ENCODE assay signal across 8 cellular contexts in the genomic region with DNA sequence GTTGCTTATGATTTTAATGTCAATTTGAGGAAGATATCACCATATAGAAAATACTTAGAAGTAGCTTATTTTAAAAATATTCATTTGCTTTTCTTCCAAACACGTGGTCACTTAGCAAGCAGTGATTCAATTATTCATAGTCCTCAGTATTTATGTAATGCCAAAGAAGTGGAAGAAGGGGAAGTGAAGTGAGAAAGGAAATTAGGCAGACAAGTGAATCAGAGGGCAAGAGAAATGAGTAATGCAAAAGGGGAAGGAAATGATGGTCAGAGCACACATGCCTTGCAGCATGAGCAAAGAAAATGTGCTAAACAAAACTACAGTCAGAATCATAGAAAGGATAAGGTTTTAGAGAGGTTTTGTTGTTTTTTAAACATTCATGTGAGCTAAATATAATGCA. TPM values are rescaled to one million over a fixed set of nuclear protein-coding genes. Genes with fewer than 3 reads are reported as not detected.
DNase-seq lines count a peak whose midpoint lies in the region; ATAC-seq and TF ChIP-seq lines count a peak whose summit lies in the region.

No MANE protein-coding gene starts in this region.

- H3K9me3 ChIP-seq in Karpas-422 (ENCODE audit: low read length) (peaks cover 7% of the 10 kb centered on the region; the same call in 1 of the 2 replicates), ascending aorta (no peaks in the 10 kb centered on the region), lung (ENCODE audit: control insufficient read depth in 2 of 2, insufficient read depth in 1 of 2, low read length in 1 of 2) (no peaks in the 10 kb centered on the region)

- WGBS in lung, 2 donors: 5% methylated on average over 1 of the region's 1 CpG

- peak overlapping the region; percentile 16 for H3K4me2 ChIP-seq in Karpas-422 (ENCODE audit: low read depth, low read length, poor library complexity, severe bottlenecking)

- no peaks in the 10 kb centered on the region for H4K20me1 ChIP-seq in Karpas-422 (ENCODE audit: insufficient read depth, low read depth, low read length)

- H3K4me1 ChIP-seq in Karpas-422 (ENCODE audit: low read length) (peaks cover 20% of the 10 kb centered on the region), ascending aorta (peaks cover 4 to 8% of the 10 kb centered on the region in 2 donors), lung (ENCODE audit: control insufficient read depth in 2 of 2, insufficient read depth in 2 of 2, low read length in 2 of 2) (no peaks in the 10 kb centered on the region)

- H3K36me3 ChIP-seq in Karpas-422 (ENCODE audit: insufficient read depth, low read length) (0 out of 2 replicates have a peak, but pooled peaks cover 10% of the 10 kb centered on the region), ascending aorta (peaks cover 0 to 24% of the 10 kb centered on the region in 2 donors), lung (ENCODE audit: control insufficient read depth in 2 of 2, insufficient read depth in 2 of 2, low read length in 2 of 2) (peaks cover 2 to 22% of the 10 kb centered on the region in 2 donors)

- peak; percentile 94 for ATAC-seq in GM21723 (IDR thresholded peaks at IDR 0.05; ENCODE audit: unreplicated experiment)
- peak; percentile 90 for ATAC-seq in lung (ENCODE audit: insufficient read depth, low FRiP score)

- H3K27me3 ChIP-seq in Karpas-422 (ENCODE audit: low read length) (no peaks in the 10 kb centered on the region), ascending aorta (no peaks in the 10 kb centered on the region), lung (ENCODE audit: control insufficient read depth, insufficient read depth) (no peaks in the 10 kb centered on the region)

- H3K4me3 ChIP-seq in GM12865 (ENCODE audit: low read depth, low read length) (no peak overlapping the region), Karpas-422 (ENCODE audit: low read length) (no peak overlapping the region), ascending aorta (no peak overlapping the region), lung (no peak overlapping the region)

- DNase-seq in GM12865 (ENCODE audit: low read depth) (peak; percentile 71), Karpas-422 (peak; percentile 78), ascending aorta (ENCODE audit: low spot score in 2 of 2) (no peak), lung (ENCODE audit: low spot score) (no peak), ureter (ENCODE audit: low spot score) (no peak), activated gamma-delta T cell (lab: John Stamatoyannopoulos, UW) (no peak), amniotic stem cell (lab: John Stamatoyannopoulos, UW) (no peak)

- H3K9ac ChIP-seq in Karpas-422 (ENCODE audit: low read length): 0 out of 2 replicates have a peak overlapping the region, but pooled peaks have one; percentile 1

- 0 out of 2 replicates have a peak overlapping the region, but pooled peaks have one; percentile 47 for H2AFZ ChIP-seq in Karpas-422 (ENCODE audit: low read length)

- H3K79me2 ChIP-seq in Karpas-422 (ENCODE audit: low read length): peaks cover 5% of the 10 kb centered on the region; the same call in 1 of the 2 replicates

- intact Hi-C loops in ascending aorta (cut with DNase I): no loop called here

- H3K27ac ChIP-seq in Karpas-422 (ENCODE audit: low read length) (peak overlapping the region; percentile 60), ascending aorta (peak overlapping the region; percentile 46 to 68), lung (ENCODE audit: low read depth in 1 of 2, low read length in 1 of 2) (no peak overlapping the region)

- no peaks in the 10 kb centered on the region for H3K9me2 ChIP-seq in Karpas-422 (replicated peaks; ENCODE audit: insufficient read depth, low read length)

- TF ChIP-seq CTCF in GM12865 (IDR thresholded peaks at IDR 0.05; ENCODE audit: insufficient read depth, low read depth, low read length, missing control alignments) (no peak), ascending aorta (IDR thresholded peaks at IDR 0.05) (no peak), lung (IDR thresholded peaks at IDR 0.05; ENCODE audit: control extremely low read depth, extremely low read depth) (no peak)

RNA-seq across cellular contexts. Expression of a gene that starts 31.8 kb away (rescaled TPM):
- 36.6 and 41.0 TPM in 2 replicates for total RNA-seq in Karpas-422 (2014; rRNA removed; shearing (Covaris generic); ENCODE audit: low replicate concordance)
- total RNA-seq in ascending aorta (97.1 TPM), lung (10 to 100 TPM; 67.3 to 96.7 TPM), ureter (54.1 TPM)
- 10 to 100 TPM; 25.4 to 29.1 TPM for polyA plus RNA-seq in lung

RNA-seq across cellular contexts. Expression of a gene that starts 32.6 kb away (rescaled TPM):
- total RNA-seq in Karpas-422 (2014; rRNA removed; shearing (Covaris generic); ENCODE audit: low replicate concordance): 87.3 and 124 TPM in 2 replicates
- total RNA-seq in ascending aorta (30.9 TPM), lung (100 to 1,000 TPM in 1 of 2 donors, 10 to 100 TPM in 1; 87.1 to 113 TPM), ureter (40.8 TPM)
- 10 to 100 TPM; 24.2 to 24.5 TPM for polyA plus RNA-seq in lung

Comparison
In these comparisons a context has a peak if more than half of its experiments do, and no peak if none do; other contexts are left out.
1. DNase-seq: peak in GM12865 (single experiment) and Karpas-422 (single experiment); none in ascending aorta (0 of 2), lung (single experiment), ureter (single experiment), activated gamma-delta T cell (single experiment) and amniotic stem cell (single experiment).
2. H3K27ac ChIP-seq: peak in Karpas-422 (single experiment) and ascending aorta (2 of 2); none in lung (0 of 2).